In genomic region chr2:69437751-69438154, GRCh38 we compare ENCODE assay signal across 8 cellular contexts. TPM values are rescaled to one million over a fixed set of nuclear protein-coding genes. Genes with fewer than 3 reads are reported as not detected.
DNase-seq lines count a peak whose midpoint lies in the region; ATAC-seq and TF ChIP-seq lines count a peak whose summit lies in the region.

No MANE protein-coding gene starts in this region.

- intact Hi-C loops in CD14-positive monocyte (cut with micrococcal nuclease) = loop anchor here (5.0 kb wide), 1 partner anchor 50 kb away; the partner anchor contains the start of gene GFPT1 (in 2 of the 2)

- H3K27me3 Mint-ChIP-seq in CD14-positive monocyte (ENCODE audit: low read depth in 3 of 3) = no peaks in the 10 kb centered on the region
- H3K27me3 Mint-ChIP-seq in immature natural killer cell (ENCODE audit: low read depth in 3 of 3) = peaks cover 5 to 18% (median 9%) of the 10 kb centered on the region in 3 donors
- no peaks in the 10 kb centered on the region for H3K27me3 Mint-ChIP-seq in stimulated activated naive B cell treated with anti-CD40 and anti-IgM and Interleukin-4, amounts not matched to agents 10 μg/mL and 1 μg/mL and 100 μg/mL, for 72 hours

- DNase-seq in CD14-positive monocyte (ENCODE audit: low spot score) = peak; percentile 52
- DNase-seq in HL-60 (ENCODE audit: low read depth in 1 of 2, low spot score in 1 of 2) = peak in 1 of 2 experiments; percentile 20
- no peak for DNase-seq in immature natural killer cell
- no peak for DNase-seq in stimulated activated naive B cell treated with anti-CD40 and anti-IgM and Interleukin-4, amounts not matched to agents 10 μg/mL and 1 μg/mL and 100 μg/mL, for 72 hours
- DNase-seq in ecto neural progenitor cell (ENCODE audit: low spot score) = no peak

- no peaks in the 10 kb centered on the region for H3K27me3 ChIP-seq in HL-60 (ENCODE audit: insufficient read depth, poor library complexity, severe bottlenecking)

- H3K27ac ChIP-seq in HL-60 (replicated peaks) (peak overlapping the region; percentile 98), angular gyrus (ENCODE audit: low read depth, low read length) (peak overlapping the region; percentile 96)

- peak; percentile 17 to 28 for ATAC-seq in stimulated activated naive B cell treated with anti-CD40 and anti-IgM and Interleukin-4, amounts not matched to agents 10 μg/mL and 1 μg/mL and 100 μg/mL, for 72 hours (replicated peaks)
- ATAC-seq in GM21717 (IDR thresholded peaks at IDR 0.05; ENCODE audit: unreplicated experiment) (no peak), HG03108 (IDR thresholded peaks at IDR 0.05; ENCODE audit: unreplicated experiment) (no peak)

- H3K36me3 Mint-ChIP-seq in CD14-positive monocyte (no peaks in the 10 kb centered on the region), immature natural killer cell (peaks cover 0 to 6% (median 4%) of the 10 kb centered on the region in 3 donors)
- peaks cover 5 to 9% of the 10 kb centered on the region in 2 donors for H3K36me3 Mint-ChIP-seq in stimulated activated naive B cell treated with anti-CD40 and anti-IgM and Interleukin-4, amounts not matched to agents 10 μg/mL and 1 μg/mL and 100 μg/mL, for 72 hours

- H3K27ac Mint-ChIP-seq in CD14-positive monocyte = peak overlapping the region; percentile 96 to 100 (median 98)
- peak overlapping the region; percentile 95 to 100 (median 98) for H3K27ac Mint-ChIP-seq in immature natural killer cell
- H3K27ac Mint-ChIP-seq in stimulated activated naive B cell treated with anti-CD40 and anti-IgM and Interleukin-4, amounts not matched to agents 10 μg/mL and 1 μg/mL and 100 μg/mL, for 72 hours = peak overlapping the region; percentile 99

- TF ChIP-seq CTCF in CD14-positive monocyte (IDR thresholded peaks at IDR 0.05) (no peak), HL-60 (IDR thresholded peaks at IDR 0.05; ENCODE audit: insufficient read depth, low read length) (no peak)

- H3K9me3 Mint-ChIP-seq in CD14-positive monocyte = peaks cover 3 to 10% (median 6%) of the 10 kb centered on the region in 7 donors
- no peaks in the 10 kb centered on the region for H3K9me3 Mint-ChIP-seq in immature natural killer cell
- H3K9me3 Mint-ChIP-seq in stimulated activated naive B cell treated with anti-CD40 and anti-IgM and Interleukin-4, amounts not matched to agents 10 μg/mL and 1 μg/mL and 100 μg/mL, for 72 hours = peaks cover 6 to 8% of the 10 kb centered on the region in 2 donors

- H3K4me1 Mint-ChIP-seq in CD14-positive monocyte = peaks cover 33% of the 10 kb centered on the region
- peaks cover 34 to 35% of the 10 kb centered on the region in 2 donors for H3K4me1 Mint-ChIP-seq in immature natural killer cell
- peaks cover 17 to 32% of the 10 kb centered on the region in 2 donors for H3K4me1 Mint-ChIP-seq in stimulated activated naive B cell treated with anti-CD40 and anti-IgM and Interleukin-4, amounts not matched to agents 10 μg/mL and 1 μg/mL and 100 μg/mL, for 72 hours

- peak overlapping the region; percentile 93 to 99 for H3K4me3 Mint-ChIP-seq in CD14-positive monocyte
- peak overlapping the region; percentile 89 to 99 (median 94) for H3K4me3 Mint-ChIP-seq in immature natural killer cell
- H3K4me3 Mint-ChIP-seq in stimulated activated naive B cell treated with anti-CD40 and anti-IgM and Interleukin-4, amounts not matched to agents 10 μg/mL and 1 μg/mL and 100 μg/mL, for 72 hours = peak overlapping the region; percentile 93 to 95

- H3K4me3 ChIP-seq in HL-60 (replicated peaks; ENCODE audit: insufficient read depth, low read length) = peak overlapping the region; percentile 83

RNA-seq across cellular contexts. Expression of gene NFU1, which starts 0.5 kb away (rescaled TPM):
- polyA plus RNA-seq in CD14-positive monocyte (10 to 100 TPM; 43.0 to 56.1 TPM), immature natural killer cell (100 to 1,000 TPM in 2 of 3 donors, 10 to 100 TPM in 1; 67.2 to 130 (median 126) TPM)

RNA-seq across cellular contexts. Expression of gene GFPT1, which starts 50.7 kb away (rescaled TPM):
- polyA plus RNA-seq in CD14-positive monocyte (1 to 10 TPM; 3.6 to 4.5 TPM), immature natural killer cell (10 to 100 TPM in 1 of 3 donors, 1 to 10 TPM in 2; 4.5 to 11.0 (median 5.5) TPM)

Comparison
In these comparisons a context has a peak if more than half of its experiments do, and no peak if none do; other contexts are left out.
1. ATAC-seq: peak in stimulated activated naive B cell treated with anti-CD40 and anti-IgM and Interleukin-4, amounts not matched to agents 10 μg/mL and 1 μg/mL and 100 μg/mL, for 72 hours (2 of 2); none in GM21717 (single experiment) and HG03108 (single experiment).
2. Peak in every context shown above with its lines, with median percentiles within 50 percentile points of each other: H3K27ac Mint-ChIP-seq and H3K4me3 Mint-ChIP-seq.